Comparison of ENCODE assay signal across 20 cellular contexts in the genomic region with DNA sequence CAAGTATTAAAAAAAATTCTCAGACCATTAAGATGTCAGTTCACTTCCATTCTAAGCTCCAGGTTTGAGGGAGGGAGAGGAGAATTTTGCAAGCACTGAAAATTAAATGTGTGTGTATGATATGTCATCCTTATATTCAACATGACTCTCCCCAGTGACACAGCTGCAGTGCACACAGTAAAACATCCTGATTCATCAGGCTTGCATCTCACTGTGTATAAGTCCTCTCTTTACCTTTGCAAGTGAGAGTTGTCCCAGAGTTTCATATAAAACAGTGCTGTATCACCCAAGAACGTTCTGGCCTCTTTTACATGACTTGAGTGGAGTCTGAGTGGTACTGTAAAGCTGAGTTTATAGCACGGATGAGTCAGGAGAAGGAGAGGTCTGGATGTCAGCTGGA. TPM values are rescaled to one million over a fixed set of nuclear protein-coding genes. Genes with fewer than 3 reads are reported as not detected.
DNase-seq lines count a peak whose midpoint lies in the region; ATAC-seq and TF ChIP-seq lines count a peak whose summit lies in the region.
"Had no signal": no experiment of that assay in that cellular context is flagged by ENCODE, and none has a peak within 500 bp of the region (broad histone marks: within the 10 kb centered on the region; RNA-seq: fewer than 3 reads in every experiment).

No MANE protein-coding gene starts in this region.

- H3K36me3 Mint-ChIP-seq in GM23338 (ENCODE audit: low read depth), result no peaks in the 10 kb centered on the region
- H3K36me3 Mint-ChIP-seq: CD14-positive monocyte; CD8-positive, alpha-beta memory T cell had no signal

- no peaks in the 10 kb centered on the region for H3K27me3 ChIP-seq in GM23338 (ENCODE audit: insufficient read depth)
- no peaks in the 10 kb centered on the region for H3K27me3 ChIP-seq in HAP-1 (ENCODE audit: low read depth)
- peaks cover 0 to 10% (median 0%) of the 10 kb centered on the region in 3 donors for H3K27me3 ChIP-seq in stomach
- H3K27me3 ChIP-seq: BE2C had no signal

- H3K9me3 ChIP-seq in mucosa of descending colon, result no peaks in the 10 kb centered on the region
- H3K9me3 ChIP-seq in HAP-1, result no peaks in the 10 kb centered on the region
- H3K9me3 ChIP-seq in stomach, result no peaks in the 10 kb centered on the region
- H3K9me3 ChIP-seq: BE2C had no signal

- ATAC-seq in GM23338 (no peak), mucosa of descending colon (peak; percentile 21)

- H3K9me2 ChIP-seq in GM23338 (ENCODE audit: insufficient read depth), result no peaks in the 10 kb centered on the region

- peaks cover 19% of the 10 kb centered on the region for H3K4me1 Mint-ChIP-seq in GM23338
- H3K4me1 Mint-ChIP-seq: CD14-positive monocyte had no signal

- H3K9me3 Mint-ChIP-seq in GM23338, result no peaks in the 10 kb centered on the region; the same call in 2 of the 3 replicates
- H3K9me3 Mint-ChIP-seq: CD4-positive, alpha-beta T cell had no signal

- WGBS in stomach, 5 donors, result 60 to 71% (median 63%) methylated on average over 2 of the region's 2 CpGs

- no peak for TF ChIP-seq POLR2A in stomach (IDR thresholded peaks at IDR 0.05)

- peaks cover 5% of the 10 kb centered on the region for H3K27me3 Mint-ChIP-seq in GM23338 (ENCODE audit: insufficient read depth, low read depth, poor library complexity)

- H3K4me3 ChIP-seq in GM23338, result no peak overlapping the region
- no peak overlapping the region for H3K4me3 ChIP-seq in epithelial cell of esophagus (ENCODE audit: low read length)
- H3K4me3 ChIP-seq in mucosa of descending colon, result no peak overlapping the region
- no peak overlapping the region for H3K4me3 ChIP-seq in HAP-1
- no peak overlapping the region for H3K4me3 ChIP-seq in stomach
- H3K4me3 ChIP-seq: BLaER1 treated with 17β-estradiol and CSF1 and Interleukin-3, amounts not matched to agents 10 nM and 100 nM; GM12878 had no signal

- TF ChIP-seq EP300 in stomach (IDR thresholded peaks at IDR 0.05), result no peak

- intact Hi-C loops in mucosa of descending colon (cut with DNase I, micrococcal nuclease), result no loop called here
- intact Hi-C loops in stomach (cut with DNase I; ENCODE audit: low total_unique reads), result no loop called here

- no peaks in the 10 kb centered on the region for H3K79me2 ChIP-seq in GM23338 (replicated peaks; ENCODE audit: insufficient read depth)

- H3K27ac Mint-ChIP-seq in GM23338, result no peak overlapping the region
- H3K27ac Mint-ChIP-seq: CD14-positive monocyte; CD4-positive, alpha-beta T cell; CD8-positive, alpha-beta memory T cell had no signal

- H3K27ac ChIP-seq in GM23338 (ENCODE audit: low read depth) (no peak overlapping the region), stomach (no peak overlapping the region)
- H3K27ac ChIP-seq: 22Rv1; BLaER1 treated with 17β-estradiol and CSF1 and Interleukin-3, amounts not matched to agents 10 nM and 100 nM had no signal

- no peaks in the 10 kb centered on the region for H4K20me1 ChIP-seq in GM23338 (replicated peaks; ENCODE audit: insufficient read depth)
- H4K20me1 ChIP-seq: BLaER1 treated with 17β-estradiol and CSF1 and Interleukin-3, amounts not matched to agents 10 nM and 100 nM had no signal

- H3K4me2 ChIP-seq in GM23338, result no peak overlapping the region
- H3K4me2 ChIP-seq: BLaER1 treated with 17β-estradiol and CSF1 and Interleukin-3, amounts not matched to agents 10 nM and 100 nM had no signal

- H3K36me3 ChIP-seq in GM23338 (ENCODE audit: insufficient read depth) (no peaks in the 10 kb centered on the region), mucosa of descending colon (ENCODE audit: low read depth) (no peaks in the 10 kb centered on the region), HAP-1 (replicated peaks) (no peaks in the 10 kb centered on the region), stomach (no peaks in the 10 kb centered on the region)
- H3K36me3 ChIP-seq: BE2C; BLaER1 treated with 17β-estradiol and CSF1 and Interleukin-3, amounts not matched to agents 10 nM and 100 nM had no signal

- TF ChIP-seq CTCF in GM23338 (conservative IDR thresholded peaks at IDR 0.05; ENCODE audit: low read depth in 2 of 2) (no peak), epithelial cell of esophagus (IDR thresholded peaks at IDR 0.05; ENCODE audit: insufficient read depth, low read depth, low read length, missing control alignments) (no peak), mucosa of descending colon (IDR thresholded peaks at IDR 0.05) (no peak), stomach (IDR thresholded peaks at IDR 0.05) (no peak)

- in situ Hi-C loops in HAP-1 (cut with MboI; ENCODE audit: low sequenced_read_pairs), result no loop called here

- H3K4me1 ChIP-seq in GM23338 (ENCODE audit: insufficient read depth) (peaks cover 11% of the 10 kb centered on the region; the same call in 1 of the 2 replicates), mucosa of descending colon (ENCODE audit: low read depth) (no peaks in the 10 kb centered on the region), HAP-1 (no peaks in the 10 kb centered on the region), stomach (no peaks in the 10 kb centered on the region)
- H3K4me1 ChIP-seq: BE2C; BLaER1 treated with 17β-estradiol and CSF1 and Interleukin-3, amounts not matched to agents 10 nM and 100 nM had no signal

- H3K4me3 Mint-ChIP-seq in GM23338, result no peak overlapping the region
- H3K4me3 Mint-ChIP-seq: CD14-positive monocyte; CD4-positive, alpha-beta T cell; CD8-positive, alpha-beta memory T cell had no signal

- peak overlapping the region; percentile 82; the same call in 1 of the 2 replicates for H2AFZ ChIP-seq in GM23338

- DNase-seq in GM23338 (ENCODE audit: low spot score), result no peak
- DNase-seq in RPMI8226, result peak; percentile 37
- DNase-seq in epithelial cell of esophagus (ENCODE audit: low read depth), result peak; percentile 58
- no peak for DNase-seq in mucosa of descending colon
- DNase-seq in NCI-H146 (lab: John Stamatoyannopoulos, UW), result no peak
- DNase-seq in HAP-1 (ENCODE audit: low spot score in 2 of 2), result no peak
- DNase-seq in stomach, result no peak
- DNase-seq: AML-193; BE2C; CD4-positive, alpha-beta T cell; CD8-positive, alpha-beta memory T cell; DMS 273 treated with DMSO at 0.1 percent for 48 hours; DMS79; GDM1; GOT3; HCEC 1CT had no signal

- H3F3A ChIP-seq in GM23338 (replicated peaks; ENCODE audit: low read depth), result no peaks in the 10 kb centered on the region

TF ChIP-seq in GM23338, 12 proteins besides CTCF, POLR2A, EP300 and RAD21:
- no peak for TF ChIP-seq POLR2AphosphoS5 (IDR thresholded peaks at IDR 0.05; ENCODE audit: low read depth)
TF ChIP-seq in GM23338: peak in this region for 0.

RNA-seq across cellular contexts. Expression of gene DMRT2, which starts 50.0 kb away (rescaled TPM):
- total RNA-seq in GM23338 (2014; rRNA removed; shearing (Covaris generic)), result not detected in 2 replicates
- not detected in 2 replicates for polyA plus RNA-seq in GM23338 (2016; fragmentation: Nextera tagmentation; extraction: Ambion mirVana)
- total RNA-seq in mucosa of descending colon, result 10 to 100 TPM in 1 of 3 donors, 1 to 10 TPM in 2; 1.5 to 10.2 (median 3.1) TPM
- 10 to 100 TPM in 1 of 5 donors, 1 to 10 TPM in 1, not detected in 3; 2.3 to 23.2 TPM for total RNA-seq in stomach
- polyA plus RNA-seq in stomach, result under 1 TPM in 1 of 3 donors, not detected in 2; 0.08 TPM
- total RNA-seq: CD4-positive, alpha-beta T cell; CD8-positive, alpha-beta memory T cell had no signal
- polyA plus RNA-seq: CD14-positive monocyte had no signal

Comparison
In these comparisons a context has a peak if more than half of its experiments do, and no peak if none do; other contexts are left out.
1. DNase-seq: peak in RPMI8226 (single experiment) and epithelial cell of esophagus (single experiment); none in GM23338 (single experiment), mucosa of descending colon (0 of 3), NCI-H146 (single experiment), HAP-1 (0 of 2) and stomach (single experiment).